Comparison of ENCODE assay signal across 8 cellular contexts in the genomic region with DNA sequence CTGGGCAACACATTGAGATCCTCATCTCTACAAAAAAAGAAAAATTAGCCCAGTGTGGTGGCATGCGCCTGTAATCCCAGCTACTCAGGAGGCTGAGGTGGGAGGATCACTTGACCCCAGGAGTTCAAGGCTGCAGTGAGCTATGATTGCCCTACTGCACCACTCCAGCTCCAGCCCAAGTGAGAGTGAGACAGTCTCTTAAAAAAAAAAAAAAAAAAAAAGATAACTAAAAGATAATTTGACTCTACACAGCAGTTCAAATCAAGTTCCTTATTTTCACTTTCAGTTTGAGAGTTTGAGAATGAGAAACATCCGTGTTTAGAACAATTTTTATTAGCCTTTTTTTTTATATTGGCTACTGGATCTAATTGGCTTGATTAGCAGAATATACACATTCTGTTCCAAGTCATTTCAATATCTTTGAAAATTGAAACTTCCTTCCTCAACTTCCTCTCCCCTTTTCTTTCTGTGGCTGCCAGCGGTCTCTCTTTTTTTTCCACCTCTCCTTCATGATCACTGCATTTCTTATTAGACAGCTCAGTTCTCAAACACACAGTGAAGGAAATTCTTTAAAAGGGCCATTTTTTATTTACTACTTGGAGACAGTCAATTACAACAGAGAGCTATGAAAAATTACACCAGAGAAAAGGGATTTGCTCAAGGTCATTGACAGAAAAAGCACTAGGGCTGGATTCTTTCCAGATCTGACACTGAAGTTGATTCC. TPM values are rescaled to one million over a fixed set of nuclear protein-coding genes. Genes with fewer than 3 reads are reported as not detected.
DNase-seq lines count a peak whose midpoint lies in the region; ATAC-seq and TF ChIP-seq lines count a peak whose summit lies in the region.

No MANE protein-coding gene starts in this region.

- peak overlapping the region; percentile 70 for H3K4me3 ChIP-seq in Loucy (ENCODE audit: low read length, poor library complexity, severe bottlenecking)
- peak overlapping the region in 2 of 3 donors; percentile 25 to 36 for H3K4me3 ChIP-seq in breast epithelium

- peaks cover 5% of the 10 kb centered on the region for H3K36me3 Mint-ChIP-seq in CD4-positive, alpha-beta T cell (ENCODE audit: low read depth)
- H3K36me3 Mint-ChIP-seq in naive B cell = peaks cover 6 to 9% of the 10 kb centered on the region in 2 donors

- H3K4me1 ChIP-seq in Loucy (ENCODE audit: insufficient read depth, low read length, poor library complexity, severe bottlenecking) (peaks cover 40% of the 10 kb centered on the region), breast epithelium (peaks cover 0 to 4% of the 10 kb centered on the region in 2 donors)

- TF ChIP-seq POLR2A in breast epithelium (IDR thresholded peaks at IDR 0.05) = no peak

- H3K79me2 ChIP-seq in Loucy (ENCODE audit: insufficient read depth, low read length) = peaks cover 14% of the 10 kb centered on the region

- no peak for DNase-seq in CD4-positive, alpha-beta T cell
- no peak for DNase-seq in breast epithelium (ENCODE audit: low spot score in 2 of 2)
- DNase-seq in naive B cell = peak; percentile 39
- DNase-seq in head of caudate nucleus = no peak
- DNase-seq in HT-29 (ENCODE audit: low spot score) = no peak
- no peak for DNase-seq in GOT3 (lab: John Stamatoyannopoulos, UW)

- H3K36me3 ChIP-seq in Loucy (ENCODE audit: insufficient read depth, low read length) (no peaks in the 10 kb centered on the region), breast epithelium (no peaks in the 10 kb centered on the region)

- no peaks in the 10 kb centered on the region for H3K9me2 ChIP-seq in Loucy (replicated peaks; ENCODE audit: low read depth, low read length)

- peaks cover 29% of the 10 kb centered on the region for H3K4me1 Mint-ChIP-seq in CD4-positive, alpha-beta T cell (ENCODE audit: low read depth)
- peaks cover 8 to 42% (median 16%) of the 10 kb centered on the region in 3 donors for H3K4me1 Mint-ChIP-seq in naive B cell

- peaks cover 11% of the 10 kb centered on the region for H3F3A ChIP-seq in Loucy (ENCODE audit: low read depth)

- peaks cover 2% of the 10 kb centered on the region for H3K9me3 Mint-ChIP-seq in CD4-positive, alpha-beta T cell
- H3K9me3 Mint-ChIP-seq in naive B cell = peaks cover 4 to 8% (median 5%) of the 10 kb centered on the region in 7 donors

- H3K27ac Mint-ChIP-seq in CD4-positive, alpha-beta T cell = peak overlapping the region; percentile 91
- peak overlapping the region; percentile 89 to 96 (median 92) for H3K27ac Mint-ChIP-seq in naive B cell

- TF ChIP-seq CTCF in CD4-positive, alpha-beta T cell (IDR thresholded peaks at IDR 0.05) = no peak
- TF ChIP-seq CTCF in Loucy (conservative IDR thresholded peaks at IDR 0.05; ENCODE audit: low read length) (no peak), breast epithelium (IDR thresholded peaks at IDR 0.05) (no peak)

- peak overlapping the region; percentile 69 for H3K9ac ChIP-seq in Loucy (ENCODE audit: low read depth, low read length, poor library complexity, severe bottlenecking)

- H3K4me3 Mint-ChIP-seq in CD4-positive, alpha-beta T cell = peak overlapping the region; percentile 85
- H3K4me3 Mint-ChIP-seq in naive B cell = peak overlapping the region; percentile 51 to 88 (median 82)

- no peaks in the 10 kb centered on the region for H4K20me1 ChIP-seq in Loucy (ENCODE audit: insufficient read depth, low read length, poor library complexity, severe bottlenecking)

- intact Hi-C loops in CD4-positive, alpha-beta T cell (cut with DNase I, micrococcal nuclease) = loop anchor here in 1 of 2 experiments (5.0 kb wide), 1 partner anchor 136 kb away; no protein-coding TSS in a partner anchor
- intact Hi-C loops in breast epithelium (cut with DNase I; ENCODE audit: low total_unique reads) = no loop called here
- intact Hi-C loops in head of caudate nucleus (cut with DNase I) = no loop called here

- H3K4me2 ChIP-seq in Loucy (ENCODE audit: low read depth, low read length, poor library complexity, severe bottlenecking) = peak overlapping the region; percentile 75

- POLR2A ChIA-PET in CD4-positive, alpha-beta T cell (lab: Charles Lee) = interaction anchor here (0.6 to 2.7 kb wide), 2 partner anchors 24 to 59 kb away, joined by 3 to 16 read pairs; partner anchors contain the start of gene LRRC59

- CTCF ChIA-PET in CD4-positive, alpha-beta T cell (lab: Charles Lee) = interaction anchor here (1.1 to 2.1 kb wide), 2 partner anchors 24 to 29 kb away, joined by 4 to 14 read pairs; partner anchors contain the start of gene LRRC59

- peaks cover 4% of the 10 kb centered on the region for H3K9me3 ChIP-seq in CD4-positive, alpha-beta T cell (ENCODE audit: control insufficient read depth, low read length)
- H3K9me3 ChIP-seq in Loucy (ENCODE audit: insufficient read depth, low read depth, low read length) = no peaks in the 10 kb centered on the region
- H3K9me3 ChIP-seq in breast epithelium = no peaks in the 10 kb centered on the region

- peak; percentile 39 for ATAC-seq in CD4-positive, alpha-beta T cell (ENCODE audit: poor library complexity)
- ATAC-seq in naive B cell (ENCODE audit: low read depth in 2 of 2) = peak; percentile 42 to 45
- ATAC-seq in GM18909 (IDR thresholded peaks at IDR 0.05; ENCODE audit: poor library complexity, unreplicated experiment) = no peak

- peak overlapping the region; percentile 79 for H2AFZ ChIP-seq in Loucy (ENCODE audit: low read length)

- no peaks in the 10 kb centered on the region for H3K27me3 ChIP-seq in CD4-positive, alpha-beta T cell (ENCODE audit: control insufficient read depth, insufficient read depth, low read length)
- H3K27me3 ChIP-seq in Loucy (ENCODE audit: insufficient read depth, low read length, poor library complexity, severe bottlenecking) (no peaks in the 10 kb centered on the region), breast epithelium (no peaks in the 10 kb centered on the region)

- H3K27ac ChIP-seq in CD4-positive, alpha-beta T cell (ENCODE audit: low read depth, low read length) = peak overlapping the region; percentile 35
- peak overlapping the region; percentile 28 to 61 for H3K27ac ChIP-seq in breast epithelium

- no peaks in the 10 kb centered on the region for H3K27me3 Mint-ChIP-seq in CD4-positive, alpha-beta T cell
- peaks cover 0 to 4% (median 0%) of the 10 kb centered on the region in 3 donors for H3K27me3 Mint-ChIP-seq in naive B cell

RNA-seq across cellular contexts. Expression of gene ACSF2, which starts 4.5 kb away (rescaled TPM):
- 10 to 100 TPM; 11.9 to 13.9 TPM for total RNA-seq in CD4-positive, alpha-beta T cell
- 10 to 100 TPM; 19.4 to 95.4 (median 86.3) TPM for total RNA-seq in breast epithelium
- 1 to 10 TPM; 3.3 to 9.1 (median 5.2) TPM for polyA plus RNA-seq in naive B cell (ENCODE audit: low read depth in 6 of 6)
- 60.0 and 66.2 TPM in 2 replicates for total RNA-seq in HT-29 (2014; rRNA removed; shearing (Covaris generic))

RNA-seq across cellular contexts. Expression of gene LRRC59, which starts 24.1 kb away (rescaled TPM):
- total RNA-seq in CD4-positive, alpha-beta T cell = 10 to 100 TPM; 45.1 to 51.5 TPM
- 10 to 100 TPM; 42.1 to 72.8 (median 54.0) TPM for total RNA-seq in breast epithelium
- 10 to 100 TPM; 15.4 to 29.2 (median 20.0) TPM for polyA plus RNA-seq in naive B cell (ENCODE audit: low read depth in 6 of 6)
- total RNA-seq in HT-29 (2014; rRNA removed; shearing (Covaris generic)) = 137 and 155 TPM in 2 replicates

RNA-seq across cellular contexts. Expression of gene CHAD, which starts 47.2 kb away (rescaled TPM):
- not detected for total RNA-seq in CD4-positive, alpha-beta T cell
- total RNA-seq in breast epithelium = 1 to 10 TPM in 2 of 3 donors, not detected in 1; 2.3 to 5.6 TPM
- under 1 TPM in 3 of 6 donors, not detected in 3; 0.14 to 0.24 (median 0.16) TPM for polyA plus RNA-seq in naive B cell (ENCODE audit: low read depth in 6 of 6)
- total RNA-seq in HT-29 (2014; rRNA removed; shearing (Covaris generic)) = not detected in 2 replicates

RNA-seq across cellular contexts. Expression of gene EME1, which starts 48.4 kb away (rescaled TPM):
- under 1 TPM; 0.36 to 0.92 TPM for total RNA-seq in CD4-positive, alpha-beta T cell
- total RNA-seq in breast epithelium = 1 to 10 TPM in 1 of 3 donors, under 1 TPM in 2; 0.29 to 2.0 (median 0.64) TPM
- polyA plus RNA-seq in naive B cell (ENCODE audit: low read depth in 6 of 6) = under 1 TPM in 4 of 6 donors, not detected in 2; 0.36 to 0.87 (median 0.59) TPM
- total RNA-seq in HT-29 (2014; rRNA removed; shearing (Covaris generic)) = 7.5 and 11.8 TPM in 2 replicates

RNA-seq across cellular contexts. Expression of gene MRPL27, which starts 48.5 kb away (rescaled TPM):
- 10 to 100 TPM; 13.7 to 14.8 TPM for total RNA-seq in CD4-positive, alpha-beta T cell
- 10 to 100 TPM; 46.0 to 64.9 (median 49.1) TPM for total RNA-seq in breast epithelium
- 10 to 100 TPM; 46.6 to 62.9 (median 50.4) TPM for polyA plus RNA-seq in naive B cell (ENCODE audit: low read depth in 6 of 6)
- total RNA-seq in HT-29 (2014; rRNA removed; shearing (Covaris generic)) = 71.2 and 120 TPM in 2 replicates
